ENCODE assay signal across 8 cellular contexts in the genomic region with DNA sequence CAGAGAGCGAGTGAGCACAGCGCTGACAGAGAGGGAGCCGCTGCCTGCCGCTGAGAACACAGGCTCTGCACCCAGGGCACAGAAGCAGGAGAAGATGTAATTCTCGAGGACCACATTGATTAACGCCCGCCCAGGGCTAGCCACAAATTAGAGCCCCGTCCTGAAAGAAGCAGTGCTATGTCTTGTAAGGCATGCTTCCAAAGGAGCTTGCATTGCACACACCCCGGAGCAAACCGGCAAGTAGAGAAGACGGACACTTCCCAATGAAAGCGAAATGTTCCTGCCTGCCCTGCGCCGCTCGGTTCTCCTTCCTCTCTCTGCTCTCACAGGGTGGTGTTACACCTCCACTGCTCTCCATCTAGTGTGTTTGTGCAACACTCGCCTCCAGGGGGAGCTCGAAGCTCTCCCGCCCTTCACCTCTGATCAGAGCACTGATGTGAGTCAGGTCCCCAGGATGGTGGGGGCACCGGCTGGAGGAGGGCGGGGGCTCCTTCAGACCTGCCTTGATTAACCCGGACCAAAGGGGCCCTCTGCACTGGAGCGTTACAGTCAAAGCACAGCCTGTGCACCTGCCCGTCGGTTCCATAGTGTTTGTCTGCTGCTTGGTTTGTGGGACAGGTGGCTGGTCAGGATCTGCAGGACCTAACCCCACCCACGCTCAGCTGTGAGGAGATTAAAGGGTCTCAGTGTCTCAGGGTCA.
A peak's percentile ranks its signal among the peaks of the same experiment; 100 is the strongest.
DNase-seq lines count a peak whose midpoint lies in the region; ATAC-seq and TF ChIP-seq lines count a peak whose summit lies in the region.

No MANE protein-coding gene starts in this region.

- DNase-seq in GM03348 (ENCODE audit: low spot score) (peak; percentile 47), KBM-7 (peak; percentile 88), OCI-LY7 (ENCODE audit: low spot score) (peak; percentile 91), activated T-helper 1 cell treated with Interleukin-2 at 50 U/mL for 16 hours (ENCODE audit: low read depth) (peak; percentile 5), head of caudate nucleus (peak; percentile 66 to 91 (median 83)), prostate gland (ENCODE audit: low spot score) (peak; percentile 66)

- H3K27ac ChIP-seq in OCI-LY7 (ENCODE audit: low read depth, low read length, poor library complexity, severe bottlenecking) (no peak overlapping the region), prostate gland (no peak overlapping the region)

- no peaks in the 10 kb centered on the region for H3K27me3 ChIP-seq in prostate gland (replicated peaks; ENCODE audit: insufficient read depth)

- no peaks in the 10 kb centered on the region for H3K9me2 ChIP-seq in OCI-LY7 (ENCODE audit: insufficient read depth, low read length)

- peaks cover 27% of the 10 kb centered on the region for H3K4me1 ChIP-seq in OCI-LY7 (ENCODE audit: insufficient read depth, low read length, poor library complexity, severe bottlenecking)
- H3K4me1 ChIP-seq in prostate gland (replicated peaks): no peaks in the 10 kb centered on the region

- H3K4me3 ChIP-seq in OCI-LY7 (ENCODE audit: low read depth, low read length, poor library complexity, severe bottlenecking) (peak overlapping the region; percentile 9), prostate gland (peak overlapping the region in 1 of 2 donors; percentile 19)

- H3K4me2 ChIP-seq in OCI-LY7 (ENCODE audit: low read length): peak overlapping the region; percentile 65

- no peak for TF ChIP-seq POLR2A in prostate gland (IDR thresholded peaks at IDR 0.05)

- intact Hi-C loops in OCI-LY7 (cut with micrococcal nuclease; ENCODE audit: unreplicated experiment) (loop anchor here (2.0 to 5.0 kb wide), 3 partner anchors 68 to 336 kb away; no protein-coding TSS in a partner anchor), head of caudate nucleus (cut with DNase I) (no loop called here), prostate gland (cut with DNase I) (no loop called here)

- no peaks in the 10 kb centered on the region; the same call in 1 of the 2 replicates for H4K20me1 ChIP-seq in OCI-LY7 (ENCODE audit: insufficient read depth, low read length)

- H3K9me3 ChIP-seq in OCI-LY7 (ENCODE audit: low read length) (no peaks in the 10 kb centered on the region), prostate gland (no peaks in the 10 kb centered on the region)

- WGBS in prostate gland: 8% methylated on average over 24 of the region's 25 CpGs

- TF ChIP-seq CTCF in OCI-LY7 (conservative IDR thresholded peaks at IDR 0.05; ENCODE audit: low read length) (peak; percentile 92), prostate gland (IDR thresholded peaks at IDR 0.05) (peak in 3 of 4 experiments; percentile 71 to 75 (median 72))

- no peaks in the 10 kb centered on the region for H3K36me3 ChIP-seq in OCI-LY7 (ENCODE audit: insufficient read depth, low read length)
- no peaks in the 10 kb centered on the region for H3K36me3 ChIP-seq in prostate gland

- peak; percentile 88 for ATAC-seq in GM21825 (IDR thresholded peaks at IDR 0.05; ENCODE audit: unreplicated experiment)
- ATAC-seq in GM18520 (IDR thresholded peaks at IDR 0.05; ENCODE audit: unreplicated experiment): no peak

- peak overlapping the region; percentile 46; the same call in 1 of the 2 replicates for H2AFZ ChIP-seq in OCI-LY7 (ENCODE audit: low read length)

- POLR2A ChIA-PET in OCI-LY7 (lab: Charles Lee): interaction anchor here (0.6 to 1.1 kb wide), 5 partner anchors 15 to 681 kb away, joined by 3 to 7 read pairs (median 3); no protein-coding TSS in a partner anchor

- H3K79me2 ChIP-seq in OCI-LY7 (ENCODE audit: insufficient read depth, low read depth, low read length): no peaks in the 10 kb centered on the region

- no TSS peak for BruUV-seq in OCI-LY7 (replicated peaks; lab: Mats Ljungman, UMichigan)

- CTCF ChIA-PET in OCI-LY7 (lab: Charles Lee; ENCODE audit: unreplicated experiment): interaction anchor here (0.6 to 0.9 kb wide), 4 partner anchors 69 to 1107 kb away, joined by 3 to 10 read pairs (median 4); no protein-coding TSS in a partner anchor

- in situ Hi-C loops in KBM-7 (cut with MboI; ENCODE audit: low pct_unique_long_range_greater_than_20kb, low sequenced_read_pairs): no loop called here

Comparison
In these comparisons a context has a peak if more than half of its experiments do, and no peak if none do; other contexts are left out.
1. DNase-seq: peak in every context shown above with its lines; median percentile 91 in OCI-LY7; 88 in KBM-7; 83 in head of caudate nucleus; 66 in prostate gland; 47 in GM03348; 5 in activated T-helper 1 cell treated with Interleukin-2 at 50 U/mL for 16 hours.